ENCODE assay signal across 18 cellular contexts in genomic region chr10:101490026-101490425, GRCh38.
"Had no signal": no experiment of that assay in that cellular context is flagged by ENCODE, and none has a peak within 500 bp of the region (broad histone marks: within the 10 kb centered on the region; RNA-seq: fewer than 3 reads in every experiment).

No MANE protein-coding gene starts in this region.

- H3K36me3 ChIP-seq: left lung, prostate gland, sigmoid colon, thoracic aorta, tibial nerve, upper lobe of left lung had no signal

- H3K27ac ChIP-seq: dorsolateral prefrontal cortex, left lung, prostate gland, sigmoid colon, thoracic aorta, tibial nerve, upper lobe of left lung had no signal

- ATAC-seq: left cardiac atrium; left lung; mucosa of descending colon; natural killer cell treated with Interleukin-12 subunit alpha and Interleukin-12 subunit beta and Interleukin-15 and Interleukin-18, amount 100 ng/mL, for 72 hours; right cardiac atrium; stimulated activated effector memory CD8-positive, alpha-beta T cell treated with anti-CD3 and anti-CD28 coated beads, Interleukin-12 subunit alpha, Interleukin-12 subunit beta, amount 100 ng/mL, for 72 hours had no signal

- H3K9me3 ChIP-seq: left lung, mucosa of descending colon, prostate gland, sigmoid colon, thoracic aorta, tibial nerve, upper lobe of left lung had no signal

- H3K4me3 ChIP-seq: dorsolateral prefrontal cortex, left lung, mucosa of descending colon, prostate gland, sigmoid colon, thoracic aorta, tibial nerve, upper lobe of left lung had no signal

- DNase-seq: dorsolateral prefrontal cortex; effector CD4-positive, alpha-beta T cell; hypothalamus; left cardiac atrium; left lung; mucosa of descending colon; naive B cell; right cardiac atrium; sigmoid colon; stimulated activated CD4-positive, alpha-beta T cell treated with anti-CD3 and anti-CD28 coated beads, Interleukin-2, amount 100 ng/mL, for 24 hours; stimulated activated CD4-positive, alpha-beta T cell treated with anti-CD3 and anti-CD28 coated beads, Interleukin-4, amount 100 ng/mL, for 24 hours; stimulated activated naive CD4-positive, alpha-beta T cell treated with Interleukin-2 at 50 U/mL for 16 hours; upper lobe of left lung had no signal

- H3K4me1 ChIP-seq: left lung, prostate gland, sigmoid colon, tibial nerve had no signal

- H3K27me3 ChIP-seq: dorsolateral prefrontal cortex, left lung, sigmoid colon, tibial nerve, upper lobe of left lung had no signal
